11 cellular contexts compared by ENCODE assay signal in the genomic region with DNA sequence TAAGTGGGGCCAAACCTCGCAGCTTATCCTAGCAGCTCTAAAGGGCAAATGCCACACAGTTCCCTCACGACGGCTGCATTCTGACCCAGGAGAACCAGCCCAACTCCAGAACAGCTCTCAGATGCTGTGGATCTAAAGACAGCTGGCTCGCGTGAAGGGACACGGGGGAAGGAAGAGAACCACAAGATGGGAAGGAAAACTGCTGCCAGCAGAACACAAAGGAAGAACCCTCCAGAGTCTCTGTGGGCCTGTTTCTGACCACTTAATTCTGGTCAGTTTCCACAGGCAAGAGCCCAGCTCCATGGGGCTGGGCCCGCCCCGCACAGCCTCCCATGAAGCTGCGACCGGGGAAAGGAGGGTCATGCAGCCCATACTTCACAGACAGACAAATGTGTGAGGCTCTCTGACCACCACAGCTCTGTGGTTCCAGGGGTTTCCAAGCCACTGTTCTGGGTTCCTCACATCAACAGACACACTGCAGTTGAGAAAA.
DNase-seq lines count a peak whose midpoint lies in the region; ATAC-seq and TF ChIP-seq lines count a peak whose summit lies in the region.
"Had no signal": no experiment of that assay in that cellular context is flagged by ENCODE, and none has a peak within 500 bp of the region (broad histone marks: within the 10 kb centered on the region; RNA-seq: fewer than 3 reads in every experiment).

No MANE protein-coding gene starts in this region.

- H3K79me1 ChIP-seq in mesendoderm (ENCODE audit: low read length): peaks cover 30% of the 10 kb centered on the region

- H3K36me3 ChIP-seq in Karpas-422 (ENCODE audit: insufficient read depth, low read length) (peaks cover 49% of the 10 kb centered on the region), mesendoderm (ENCODE audit: control insufficient read depth, insufficient read depth, low read length) (no peaks in the 10 kb centered on the region)

- no peak overlapping the region for H2BK15ac ChIP-seq in mesendoderm (replicated peaks; ENCODE audit: low read depth)

- no peak overlapping the region for H3K4me3 Mint-ChIP-seq in brain
- H3K4me3 Mint-ChIP-seq in stimulated activated naive B cell treated with anti-CD40 and anti-IgM and Interleukin-4, amounts not matched to agents 10 μg/mL and 1 μg/mL and 100 μg/mL, for 72 hours: no peak overlapping the region

- no peak overlapping the region for H3K56ac ChIP-seq in mesendoderm (ENCODE audit: low read length)

- no peak overlapping the region for H3K4me2 ChIP-seq in Karpas-422 (ENCODE audit: low read depth, low read length, poor library complexity, severe bottlenecking)
- no peak overlapping the region for H3K4me2 ChIP-seq in mesendoderm (ENCODE audit: low read length)

- H3K9ac ChIP-seq in Karpas-422 (ENCODE audit: low read length) (no peak overlapping the region), mesendoderm (ENCODE audit: low read length) (no peak overlapping the region)

- no peaks in the 10 kb centered on the region for H3K27me3 Mint-ChIP-seq in brain
- no peaks in the 10 kb centered on the region for H3K27me3 Mint-ChIP-seq in stimulated activated naive B cell treated with anti-CD40 and anti-IgM and Interleukin-4, amounts not matched to agents 10 μg/mL and 1 μg/mL and 100 μg/mL, for 72 hours

- H3K4ac ChIP-seq in mesendoderm (ENCODE audit: low read depth, low read length): no peak overlapping the region

- no CpG with 5 or more reads among the region's 10 CpGs for whole genome bisulfite sequencing in mesendoderm (ENCODE audit: extremely low coverage, insufficient coverage, low lambda C conversion rate)

- no peaks in the 10 kb centered on the region for H3K9me3 Mint-ChIP-seq in brain
- H3K9me3 Mint-ChIP-seq in stimulated activated naive B cell treated with anti-CD40 and anti-IgM and Interleukin-4, amounts not matched to agents 10 μg/mL and 1 μg/mL and 100 μg/mL, for 72 hours: no peaks in the 10 kb centered on the region

- peaks cover 90% of the 10 kb centered on the region for H3K4me1 Mint-ChIP-seq in brain
- peaks cover 46 to 75% of the 10 kb centered on the region in 2 donors for H3K4me1 Mint-ChIP-seq in stimulated activated naive B cell treated with anti-CD40 and anti-IgM and Interleukin-4, amounts not matched to agents 10 μg/mL and 1 μg/mL and 100 μg/mL, for 72 hours

- peaks cover 4% of the 10 kb centered on the region for H3K36me3 Mint-ChIP-seq in brain
- peaks cover 22 to 38% of the 10 kb centered on the region in 2 donors for H3K36me3 Mint-ChIP-seq in stimulated activated naive B cell treated with anti-CD40 and anti-IgM and Interleukin-4, amounts not matched to agents 10 μg/mL and 1 μg/mL and 100 μg/mL, for 72 hours

- H2BK120ac ChIP-seq in mesendoderm (ENCODE audit: low read depth, low read length): no peak overlapping the region

- TF ChIP-seq CTCF in brain (conservative IDR thresholded peaks at IDR 0.05): no peak

- H3K4me3 ChIP-seq in Karpas-422 (ENCODE audit: low read length) (no peak overlapping the region), mesendoderm (ENCODE audit: low read length) (no peak overlapping the region)

- H4K8ac ChIP-seq in mesendoderm (ENCODE audit: low read depth, low read length): no peak overlapping the region

- no peak overlapping the region for H2AK5ac ChIP-seq in mesendoderm (ENCODE audit: low read length)

- no peak overlapping the region for H3K18ac ChIP-seq in mesendoderm (ENCODE audit: low read length)

- H4K5ac ChIP-seq in mesendoderm (ENCODE audit: low read length): no peak overlapping the region

- peak overlapping the region in 3 of 5 experiments; percentile 82 to 93 (median 91) for H3K27ac Mint-ChIP-seq in brain
- H3K27ac Mint-ChIP-seq in stimulated activated naive B cell treated with anti-CD40 and anti-IgM and Interleukin-4, amounts not matched to agents 10 μg/mL and 1 μg/mL and 100 μg/mL, for 72 hours: peak overlapping the region; percentile 81

- H3K27ac ChIP-seq in Karpas-422 (ENCODE audit: low read length): peak overlapping the region; percentile 3; the same call in 1 of the 2 replicates
- H3K27ac ChIP-seq in mesendoderm (ENCODE audit: low read depth, low read length): peak overlapping the region; percentile 30

- H3K27me3 ChIP-seq in Karpas-422 (ENCODE audit: low read length) (no peaks in the 10 kb centered on the region), mesendoderm (ENCODE audit: insufficient read depth, low read length, poor library complexity) (no peaks in the 10 kb centered on the region)

- no peak overlapping the region for H2AFZ ChIP-seq in Karpas-422 (ENCODE audit: low read length)

- peak overlapping the region; percentile 33 for H3K23ac ChIP-seq in mesendoderm (ENCODE audit: low read length)

- H2BK5ac ChIP-seq in mesendoderm (ENCODE audit: low read length): no peak overlapping the region

- H3K4me1 ChIP-seq in Karpas-422 (ENCODE audit: low read length) (peaks cover 15% of the 10 kb centered on the region), mesendoderm (ENCODE audit: control insufficient read depth, low read depth, low read length) (peaks cover 3% of the 10 kb centered on the region)

- H3K9me2 ChIP-seq in Karpas-422 (replicated peaks; ENCODE audit: insufficient read depth, low read length): no peaks in the 10 kb centered on the region

- no peaks in the 10 kb centered on the region for H3K9me3 ChIP-seq in Karpas-422 (ENCODE audit: low read length)

- DNase-seq in Karpas-422 (no peak), mesendoderm (no peak), activated gamma-delta T cell treated with Interleukin-2 at 50 U/mL for 16 hours (no peak), NOMO-1 (lab: John Stamatoyannopoulos, UW; ENCODE audit: unreplicated experiment in 2 of 2) (no peak)
- DNase-seq in stimulated activated naive B cell treated with anti-CD40 and anti-IgM and Interleukin-4, amounts not matched to agents 10 μg/mL and 1 μg/mL and 100 μg/mL, for 72 hours: no peak
- no peak for DNase-seq in activated CD8-positive, alpha-beta memory T cell treated with anti-CD3 and anti-CD28 coated beads, Interleukin-2, amount 50 U/mL, for 4 hours
- no peak for DNase-seq in stimulated activated CD4-positive, alpha-beta T cell treated with anti-CD3 and anti-CD28 coated beads, Interleukin-4, amount 100 ng/mL, for 24 hours
- DNase-seq: activated CD4-positive, alpha-beta T cell treated with anti-CD3 and anti-CD28 coated beads, Interleukin-2, amount 50 U/mL, for 4 hours; NCI-H1105; retina had no signal

- peaks cover 84% of the 10 kb centered on the region for H4K20me1 ChIP-seq in Karpas-422 (ENCODE audit: insufficient read depth, low read depth, low read length)

- no peak for ATAC-seq in stimulated activated naive B cell treated with anti-CD40 and anti-IgM and Interleukin-4, amounts not matched to agents 10 μg/mL and 1 μg/mL and 100 μg/mL, for 72 hours (replicated peaks)

- H3K79me2 ChIP-seq in Karpas-422 (ENCODE audit: low read length): peaks cover 95% of the 10 kb centered on the region
- H3K79me2 ChIP-seq in mesendoderm (ENCODE audit: control insufficient read depth, insufficient read depth, low read length): peaks cover 44% of the 10 kb centered on the region
